In genomic region chr1:109025691-109026090, GRCh38 we compare ENCODE assay signal across 4 cellular contexts.
TF ChIP-seq lines count a peak whose summit lies in the region.

No MANE protein-coding gene starts in this region.

TF ChIP-seq in SK-N-SH treated with all-trans-retinoic acid at 6 μM for 48 hours, 23 proteins besides CTCF, POLR2A, EP300 and RAD21 (continues in another document):
- TF ChIP-seq ZFP3 (CRISPR knock-in tag; IDR thresholded peaks at IDR 0.05) (no peak), ESRRG (CRISPR knock-in tag; IDR thresholded peaks at IDR 0.05) (no peak), SNAI2 (CRISPR knock-in tag; IDR thresholded peaks at IDR 0.05) (no peak), ZNF70 (CRISPR knock-in tag; IDR thresholded peaks at IDR 0.05) (no peak), OSR1 (CRISPR knock-in tag; IDR thresholded peaks at IDR 0.05) (no peak), RARB (CRISPR knock-in tag; IDR thresholded peaks at IDR 0.05) (no peak), ZNF565 (CRISPR knock-in tag; conservative IDR thresholded peaks at IDR 0.05; ENCODE audit: low read depth) (no peak), CSDC2 (CRISPR knock-in tag; IDR thresholded peaks at IDR 0.05) (no peak), PPARA (CRISPR knock-in tag; IDR thresholded peaks at IDR 0.05; ENCODE audit: borderline replicate concordance) (no peak), CREB5 (CRISPR knock-in tag; IDR thresholded peaks at IDR 0.05; ENCODE audit: low read depth) (no peak)
- TF ChIP-seq, protein P1, sequence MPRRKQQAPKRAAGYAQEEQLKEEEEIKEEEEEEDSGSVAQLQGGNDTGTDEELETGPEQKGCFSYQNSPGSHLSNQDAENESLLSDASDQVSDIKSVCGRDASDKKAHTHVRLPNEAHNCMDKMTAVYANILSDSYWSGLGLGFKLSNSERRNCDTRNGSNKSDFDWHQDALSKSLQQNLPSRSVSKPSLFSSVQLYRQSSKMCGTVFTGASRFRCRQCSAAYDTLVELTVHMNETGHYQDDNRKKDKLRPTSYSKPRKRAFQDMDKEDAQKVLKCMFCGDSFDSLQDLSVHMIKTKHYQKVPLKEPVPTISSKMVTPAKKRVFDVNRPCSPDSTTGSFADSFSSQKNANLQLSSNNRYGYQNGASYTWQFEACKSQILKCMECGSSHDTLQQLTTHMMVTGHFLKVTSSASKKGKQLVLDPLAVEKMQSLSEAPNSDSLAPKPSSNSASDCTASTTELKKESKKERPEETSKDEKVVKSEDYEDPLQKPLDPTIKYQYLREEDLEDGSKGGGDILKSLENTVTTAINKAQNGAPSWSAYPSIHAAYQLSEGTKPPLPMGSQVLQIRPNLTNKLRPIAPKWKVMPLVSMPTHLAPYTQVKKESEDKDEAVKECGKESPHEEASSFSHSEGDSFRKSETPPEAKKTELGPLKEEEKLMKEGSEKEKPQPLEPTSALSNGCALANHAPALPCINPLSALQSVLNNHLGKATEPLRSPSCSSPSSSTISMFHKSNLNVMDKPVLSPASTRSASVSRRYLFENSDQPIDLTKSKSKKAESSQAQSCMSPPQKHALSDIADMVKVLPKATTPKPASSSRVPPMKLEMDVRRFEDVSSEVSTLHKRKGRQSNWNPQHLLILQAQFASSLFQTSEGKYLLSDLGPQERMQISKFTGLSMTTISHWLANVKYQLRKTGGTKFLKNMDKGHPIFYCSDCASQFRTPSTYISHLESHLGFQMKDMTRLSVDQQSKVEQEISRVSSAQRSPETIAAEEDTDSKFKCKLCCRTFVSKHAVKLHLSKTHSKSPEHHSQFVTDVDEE (CRISPR knock-in tag; IDR thresholded peaks at IDR 0.05) = no peak

TF ChIP-seq in SK-N-SH, 30 proteins besides CTCF, POLR2A, EP300 and RAD21:
- TF ChIP-seq SIN3A (IDR thresholded peaks at IDR 0.05; ENCODE audit: borderline replicate concordance, low read depth, low read length) (no peak), TCF12 (IDR thresholded peaks at IDR 0.05) (no peak), REST (IDR thresholded peaks at IDR 0.05; ENCODE audit: low read depth, low read length) (no peak)

TF ChIP-seq in HEK293, 187 proteins besides CTCF, POLR2A, EP300 and RAD21:
- TF ChIP-seq ZSCAN30 (tag by site-specific recombination; IDR thresholded peaks at IDR 0.05) (no peak), PRDM6 (tag by site-specific recombination; IDR thresholded peaks at IDR 0.05) (peak; percentile 32; the same call in 1 of the 2 replicates), ZNF391 (tag by site-specific recombination; IDR thresholded peaks at IDR 0.05; ENCODE audit: borderline replicate concordance, low read depth) (no peak)

TF ChIP-seq in K562, 482 proteins besides CTCF, POLR2A, EP300 and RAD21:
- TF ChIP-seq HDAC1 (IDR thresholded peaks at IDR 0.05) (0 out of 4 replicates have a peak, but pooled peaks of 1 of the 2 experiments have one; percentile 16), TEAD4 (IDR thresholded peaks at IDR 0.05; ENCODE audit: low read length) (peak; percentile 28; the same call in 1 of the 2 replicates), TEAD4 (CRISPR knock-in tag; IDR thresholded peaks at IDR 0.05; ENCODE audit: borderline replicate concordance) (no peak), BCOR (IDR thresholded peaks at IDR 0.05) (0 out of 2 replicates have a peak, but pooled peaks have one; percentile 30), ETV1 (tag; conservative IDR thresholded peaks at IDR 0.05; ENCODE audit: low read depth) (peak; percentile 59), ILK (tag; IDR thresholded peaks at IDR 0.05; ENCODE audit: borderline replicate concordance, low read depth) (no peak), ARID1B (IDR thresholded peaks at IDR 0.05) (peak; percentile 36; the same call in 1 of the 2 replicates), ATF1 (CRISPR knock-in tag; IDR thresholded peaks at IDR 0.05) (no peak), ATF1 (tag; IDR thresholded peaks at IDR 0.05) (no peak), ZNF3 (CRISPR knock-in tag; IDR thresholded peaks at IDR 0.05) (no peak), TCF3 (CRISPR knock-in tag; IDR thresholded peaks at IDR 0.05) (peak; percentile 35; the same call in 1 of the 2 replicates), CBFA2T3 (IDR thresholded peaks at IDR 0.05) (peak; percentile 59; the same call in 1 of the 2 replicates), ZBTB33 (CRISPR knock-in tag; IDR thresholded peaks at IDR 0.05) (0 out of 2 replicates have a peak, but pooled peaks have one; percentile 5), MEIS2 (IDR thresholded peaks at IDR 0.05; ENCODE audit: partially characterized antibody) (peak; percentile 84), MCM2 (IDR thresholded peaks at IDR 0.05; ENCODE audit: low read depth) (no peak), ZNF121 (CRISPR knock-in tag; conservative IDR thresholded peaks at IDR 0.05) (0 out of 2 replicates have a peak, but pooled peaks have one; percentile 12)
- TF ChIP-seq, protein P2, sequence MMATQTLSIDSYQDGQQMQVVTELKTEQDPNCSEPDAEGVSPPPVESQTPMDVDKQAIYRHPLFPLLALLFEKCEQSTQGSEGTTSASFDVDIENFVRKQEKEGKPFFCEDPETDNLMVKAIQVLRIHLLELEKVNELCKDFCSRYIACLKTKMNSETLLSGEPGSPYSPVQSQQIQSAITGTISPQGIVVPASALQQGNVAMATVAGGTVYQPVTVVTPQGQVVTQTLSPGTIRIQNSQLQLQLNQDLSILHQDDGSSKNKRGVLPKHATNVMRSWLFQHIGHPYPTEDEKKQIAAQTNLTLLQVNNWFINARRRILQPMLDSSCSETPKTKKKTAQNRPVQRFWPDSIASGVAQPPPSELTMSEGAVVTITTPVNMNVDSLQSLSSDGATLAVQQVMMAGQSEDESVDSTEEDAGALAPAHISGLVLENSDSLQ (IDR thresholded peaks at IDR 0.05) = peak; percentile 72
- TF ChIP-seq, protein P3, sequence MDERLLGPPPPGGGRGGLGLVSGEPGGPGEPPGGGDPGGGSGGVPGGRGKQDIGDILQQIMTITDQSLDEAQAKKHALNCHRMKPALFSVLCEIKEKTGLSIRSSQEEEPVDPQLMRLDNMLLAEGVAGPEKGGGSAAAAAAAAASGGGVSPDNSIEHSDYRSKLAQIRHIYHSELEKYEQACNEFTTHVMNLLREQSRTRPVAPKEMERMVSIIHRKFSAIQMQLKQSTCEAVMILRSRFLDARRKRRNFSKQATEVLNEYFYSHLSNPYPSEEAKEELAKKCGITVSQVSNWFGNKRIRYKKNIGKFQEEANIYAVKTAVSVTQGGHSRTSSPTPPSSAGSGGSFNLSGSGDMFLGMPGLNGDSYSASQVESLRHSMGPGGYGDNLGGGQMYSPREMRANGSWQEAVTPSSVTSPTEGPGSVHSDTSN (CRISPR knock-in tag; IDR thresholded peaks at IDR 0.05; ENCODE audit: low read depth) = no peak
- TF ChIP-seq, protein P3 (tag; conservative IDR thresholded peaks at IDR 0.05; ENCODE audit: low read depth) = peak; percentile 83
- TF ChIP-seq, protein P4, sequence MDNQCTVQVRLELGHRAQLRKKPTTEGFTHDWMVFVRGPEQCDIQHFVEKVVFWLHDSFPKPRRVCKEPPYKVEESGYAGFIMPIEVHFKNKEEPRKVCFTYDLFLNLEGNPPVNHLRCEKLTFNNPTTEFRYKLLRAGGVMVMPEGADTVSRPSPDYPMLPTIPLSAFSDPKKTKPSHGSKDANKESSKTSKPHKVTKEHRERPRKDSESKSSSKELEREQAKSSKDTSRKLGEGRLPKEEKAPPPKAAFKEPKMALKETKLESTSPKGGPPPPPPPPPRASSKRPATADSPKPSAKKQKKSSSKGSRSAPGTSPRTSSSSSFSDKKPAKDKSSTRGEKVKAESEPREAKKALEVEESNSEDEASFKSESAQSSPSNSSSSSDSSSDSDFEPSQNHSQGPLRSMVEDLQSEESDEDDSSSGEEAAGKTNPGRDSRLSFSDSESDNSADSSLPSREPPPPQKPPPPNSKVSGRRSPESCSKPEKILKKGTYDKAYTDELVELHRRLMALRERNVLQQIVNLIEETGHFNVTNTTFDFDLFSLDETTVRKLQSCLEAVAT (IDR thresholded peaks at IDR 0.05) = no peak
